Comparison of ENCODE assay signal across 11 cellular contexts in the genomic region with DNA sequence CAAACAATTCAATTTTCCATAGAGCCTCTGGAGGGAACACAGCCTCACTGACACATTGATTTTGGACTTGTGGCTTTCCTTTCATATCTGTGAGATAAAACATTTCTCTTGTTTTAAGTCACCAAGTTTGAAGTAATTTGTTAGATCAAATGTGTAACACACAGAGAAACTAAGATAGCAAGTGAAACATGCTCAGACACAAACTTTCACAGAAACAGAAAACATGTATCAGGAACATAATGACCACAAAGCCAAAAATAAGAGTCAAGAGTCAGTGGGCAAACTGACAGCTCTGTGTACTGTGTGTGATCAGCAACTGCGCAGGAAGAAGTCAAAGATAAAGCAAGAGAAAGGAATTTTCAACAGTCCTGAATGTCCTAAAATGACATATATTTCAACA.
DNase-seq lines count a peak whose midpoint lies in the region; ATAC-seq and TF ChIP-seq lines count a peak whose summit lies in the region.
"Had no signal": no experiment of that assay in that cellular context is flagged by ENCODE, and none has a peak within 500 bp of the region (broad histone marks: within the 10 kb centered on the region; RNA-seq: fewer than 3 reads in every experiment).

No MANE protein-coding gene starts in this region.

- H3K27ac Mint-ChIP-seq in T-helper 17 cell: no peak overlapping the region
- H3K27ac Mint-ChIP-seq: activated naive CD4-positive, alpha-beta T cell treated with anti-CD3 and anti-CD28 coated beads, Interleukin-2, amount 50 U/mL, for 24 hours had no signal

- DNase-seq in GM12864 (ENCODE audit: low read depth): peak; percentile 1
- DNase-seq in T-helper 17 cell: no peak
- DNase-seq in medulla oblongata (ENCODE audit: extremely low spot score): no peak
- DNase-seq in activated T-cell treated with anti-CD3 and anti-CD28 coated beads, Interleukin-2, amount 50 U/mL, for 1 hour: no peak
- DNase-seq in NCI-H128 (lab: John Stamatoyannopoulos, UW; ENCODE audit: unreplicated experiment): no peak
- DNase-seq: activated CD4-positive, CD25-positive, alpha-beta regulatory T cell treated with anti-CD3 and anti-CD28 coated beads, Interleukin-2, amount 50 U/mL, for 72 hours; NCI-H510A treated with DMSO at 0.1 percent for 48 hours had no signal

- H3K4me3 ChIP-seq in GM12864 (ENCODE audit: low read depth, low read length): no peak overlapping the region

- no peaks in the 10 kb centered on the region for H3K36me3 Mint-ChIP-seq in T-helper 17 cell (ENCODE audit: low read depth)
- H3K36me3 Mint-ChIP-seq: activated naive CD4-positive, alpha-beta T cell treated with anti-CD3 and anti-CD28 coated beads, Interleukin-2, amount 50 U/mL, for 24 hours had no signal

- H3K27me3 Mint-ChIP-seq in T-helper 17 cell: no peaks in the 10 kb centered on the region
- H3K27me3 Mint-ChIP-seq: activated naive CD4-positive, alpha-beta T cell treated with anti-CD3 and anti-CD28 coated beads, Interleukin-2, amount 50 U/mL, for 24 hours had no signal

- H3K4me3 Mint-ChIP-seq in T-helper 17 cell: no peak overlapping the region
- H3K4me3 Mint-ChIP-seq: activated naive CD4-positive, alpha-beta T cell treated with anti-CD3 and anti-CD28 coated beads, Interleukin-2, amount 50 U/mL, for 24 hours had no signal

- ATAC-seq in GM19372 (IDR thresholded peaks at IDR 0.05; ENCODE audit: low read depth, unreplicated experiment) (peak; percentile 99), HG02642 (IDR thresholded peaks at IDR 0.05; ENCODE audit: poor library complexity, unreplicated experiment) (peak; percentile 96), HG03432 (IDR thresholded peaks at IDR 0.05; ENCODE audit: unreplicated experiment) (peak; percentile 100), T-helper 17 cell (no peak)

- H3K9me3 ChIP-seq in T-helper 17 cell (ENCODE audit: control insufficient read depth, low read length, poor library complexity, severe bottlenecking): no peaks in the 10 kb centered on the region

- no peak for TF ChIP-seq CTCF in GM12864 (IDR thresholded peaks at IDR 0.05; ENCODE audit: low read depth, low read length, missing control alignments)

- H3K4me1 Mint-ChIP-seq in T-helper 17 cell: no peaks in the 10 kb centered on the region
- H3K4me1 Mint-ChIP-seq: activated naive CD4-positive, alpha-beta T cell treated with anti-CD3 and anti-CD28 coated beads, Interleukin-2, amount 50 U/mL, for 24 hours had no signal
